ENCODE assay signal across 29 cellular contexts in the genomic region with DNA sequence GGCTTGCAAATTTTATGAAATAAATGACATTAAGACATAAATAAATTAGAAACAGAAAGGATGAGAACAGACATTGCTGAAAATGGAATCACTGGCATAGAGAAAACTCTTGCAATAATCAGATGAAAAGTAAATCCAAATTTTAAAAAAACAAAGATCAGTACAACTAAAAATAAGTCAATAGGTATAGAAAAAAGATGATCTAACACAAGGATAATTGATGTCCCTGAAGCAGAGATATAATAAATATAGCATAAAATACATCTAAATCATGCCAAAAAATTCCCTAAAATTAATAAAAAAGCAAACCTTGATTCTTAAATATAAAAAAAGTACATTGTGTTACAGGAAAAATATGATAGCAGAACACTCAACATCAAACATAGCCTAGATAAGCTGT.
"Had no signal": no experiment of that assay in that cellular context is flagged by ENCODE, and none has a peak within 500 bp of the region (broad histone marks: within the 10 kb centered on the region; RNA-seq: fewer than 3 reads in every experiment).

No MANE protein-coding gene starts in this region.

- H3K9me3 Mint-ChIP-seq: stimulated activated naive B cell treated with anti-CD40 and anti-IgM and Interleukin-4, amounts not matched to agents 10 μg/mL and 1 μg/mL and 100 μg/mL, for 72 hours had no signal

- H3K4me1 ChIP-seq: stomach, suprapubic skin, testis, thyroid gland, transverse colon, upper lobe of left lung, upper lobe of right lung, uterus had no signal

- H3K36me3 ChIP-seq: uterus had no signal

- H3K27me3 Mint-ChIP-seq: stimulated activated memory B cell treated with anti-CD40 and anti-IgM and Interleukin-4, amounts not matched to agents 10 μg/mL and 1 μg/mL and 100 μg/mL, for 72 hours; stimulated activated naive B cell treated with anti-CD40 and anti-IgM and Interleukin-4, amounts not matched to agents 10 μg/mL and 1 μg/mL and 100 μg/mL, for 72 hours; stimulated activated naive CD8-positive, alpha-beta T cell treated with anti-CD3 and anti-CD28 coated beads, Interleukin-15, amount 100 ng/mL, for 72 hours; stimulated activated naive CD8-positive, alpha-beta T cell treated with anti-CD3 and anti-CD28 coated beads, Interleukin-15, Interleukin-2, amounts not matched to agents 100 ng/mL and 50 ng/mL, for 24 hours; type B pancreatic cell had no signal

- FAIRE-seq: urothelium cell line had no signal

- H3K4me3 Mint-ChIP-seq: stimulated activated effector memory CD8-positive, alpha-beta T cell treated with anti-CD3 and anti-CD28 coated beads, Interleukin-12 subunit alpha, Interleukin-12 subunit beta, amount 100 ng/mL, for 72 hours; stimulated activated memory B cell treated with anti-CD40 and anti-IgM and Interleukin-4, amounts not matched to agents 10 μg/mL and 1 μg/mL and 100 μg/mL, for 72 hours; stimulated activated naive B cell treated with anti-CD40 and anti-IgM and Interleukin-4, amounts not matched to agents 10 μg/mL and 1 μg/mL and 100 μg/mL, for 72 hours; stimulated activated naive CD8-positive, alpha-beta T cell treated with anti-CD3 and anti-CD28 coated beads, Interleukin-15, amount 100 ng/mL, for 72 hours; stimulated activated naive CD8-positive, alpha-beta T cell treated with anti-CD3 and anti-CD28 coated beads, Interleukin-15, Interleukin-2, amounts not matched to agents 100 ng/mL and 50 ng/mL, for 24 hours; type B pancreatic cell had no signal

- H3K27ac ChIP-seq: stomach, suprapubic skin, testis, thoracic aorta, thyroid gland, tibial artery, tibial nerve, transverse colon, upper lobe of left lung, upper lobe of right lung, uterus, vagina had no signal

- H3K4me3 ChIP-seq: stomach, suprapubic skin, testis, thoracic aorta, thyroid gland, tibial artery, tibial nerve, transverse colon, upper lobe of left lung, upper lobe of right lung, uterus, vagina had no signal

- ATAC-seq: stimulated activated effector memory CD8-positive, alpha-beta T cell treated with anti-CD3 and anti-CD28 coated beads, Interleukin-12 subunit alpha, Interleukin-12 subunit beta, amount 100 ng/mL, for 72 hours; stimulated activated memory B cell treated with anti-CD40 and anti-IgM and Interleukin-4, amounts not matched to agents 10 μg/mL and 1 μg/mL and 100 μg/mL, for 72 hours; stimulated activated naive B cell treated with anti-CD40 and anti-IgM and Interleukin-4, amounts not matched to agents 10 μg/mL and 1 μg/mL and 100 μg/mL, for 72 hours; stimulated activated naive CD8-positive, alpha-beta T cell treated with anti-CD3 and anti-CD28 coated beads, Interleukin-15, amount 100 ng/mL, for 72 hours; stimulated activated naive CD8-positive, alpha-beta T cell treated with anti-CD3 and anti-CD28 coated beads, Interleukin-15, Interleukin-2, amounts not matched to agents 100 U/mL and 50 U/mL, for 24 hours; upper lobe of right lung had no signal

- H3K27ac Mint-ChIP-seq: stimulated activated effector memory CD8-positive, alpha-beta T cell treated with anti-CD3 and anti-CD28 coated beads, Interleukin-12 subunit alpha, Interleukin-12 subunit beta, amount 100 ng/mL, for 72 hours; stimulated activated memory B cell treated with anti-CD40 and anti-IgM and Interleukin-4, amounts not matched to agents 10 μg/mL and 1 μg/mL and 100 μg/mL, for 72 hours; stimulated activated naive B cell treated with anti-CD40 and anti-IgM and Interleukin-4, amounts not matched to agents 10 μg/mL and 1 μg/mL and 100 μg/mL, for 72 hours; stimulated activated naive CD8-positive, alpha-beta T cell treated with anti-CD3 and anti-CD28 coated beads, Interleukin-15, amount 100 ng/mL, for 72 hours; stimulated activated naive CD8-positive, alpha-beta T cell treated with anti-CD3 and anti-CD28 coated beads, Interleukin-15, Interleukin-2, amounts not matched to agents 100 ng/mL and 50 ng/mL, for 24 hours; type B pancreatic cell had no signal

- H3K27me3 ChIP-seq: stomach, suprapubic skin, testis, thyroid gland, tibial artery, tibial nerve, transverse colon, upper lobe of left lung, upper lobe of right lung, uterus, vagina had no signal

- H3K4me1 Mint-ChIP-seq: stimulated activated memory B cell treated with anti-CD40 and anti-IgM and Interleukin-4, amounts not matched to agents 10 μg/mL and 1 μg/mL and 100 μg/mL, for 72 hours; stimulated activated naive B cell treated with anti-CD40 and anti-IgM and Interleukin-4, amounts not matched to agents 10 μg/mL and 1 μg/mL and 100 μg/mL, for 72 hours; stimulated activated naive CD8-positive, alpha-beta T cell treated with anti-CD3 and anti-CD28 coated beads, Interleukin-15, amount 100 ng/mL, for 72 hours had no signal

- H3K9me3 ChIP-seq: stomach, suprapubic skin, testis, thoracic aorta, thyroid gland, tibial artery, tibial nerve, transverse colon, upper lobe of left lung, upper lobe of right lung, uterus, vagina had no signal

- DNase-seq: stimulated activated CD4-positive, alpha-beta T cell treated with anti-CD3 and anti-CD28 coated beads, Interleukin-2, amount 100 ng/mL, for 48 hours; stimulated activated CD4-positive, alpha-beta T cell treated with anti-CD3 and anti-CD28 coated beads, Interleukin-4, amount 100 ng/mL, for 1 hour; stimulated activated CD4-positive, alpha-beta T cell treated with anti-CD3 and anti-CD28 coated beads, Interleukin-4, amount 100 ng/mL, for 24 hours; stimulated activated CD4-positive, alpha-beta T cell treated with anti-CD3 and anti-CD28 coated beads, Interleukin-4, amount 100 ng/mL, for 4 hours; stimulated activated CD8-positive, alpha-beta memory T cell treated with anti-CD3 and anti-CD28 coated beads, Interleukin-4, amount 100 ng/mL, for 48 hours; stimulated activated naive B cell treated with anti-CD40 and anti-IgM and Interleukin-4, amounts not matched to agents 10 μg/mL and 1 μg/mL and 100 μg/mL, for 72 hours; stimulated activated naive CD4-positive, alpha-beta T cell; stimulated activated naive CD4-positive, alpha-beta T cell treated with Interleukin-2 at 50 U/mL for 16 hours; stimulated activated naive CD8-positive, alpha-beta T cell treated with anti-CD3 and anti-CD28 coated beads, Interleukin-15, amount 100 ng/mL, for 72 hours; stimulated activated naive CD8-positive, alpha-beta T cell treated with anti-CD3 and anti-CD28 coated beads, Interleukin-15, Interleukin-2, amounts not matched to agents 100 U/mL and 50 U/mL, for 24 hours; stomach; substantia nigra; testis; thyroid gland; tibial artery; transverse colon; trophoblast cell; upper lobe of left lung; upper lobe of right lung; uterus had no signal
